In the genomic region with DNA sequence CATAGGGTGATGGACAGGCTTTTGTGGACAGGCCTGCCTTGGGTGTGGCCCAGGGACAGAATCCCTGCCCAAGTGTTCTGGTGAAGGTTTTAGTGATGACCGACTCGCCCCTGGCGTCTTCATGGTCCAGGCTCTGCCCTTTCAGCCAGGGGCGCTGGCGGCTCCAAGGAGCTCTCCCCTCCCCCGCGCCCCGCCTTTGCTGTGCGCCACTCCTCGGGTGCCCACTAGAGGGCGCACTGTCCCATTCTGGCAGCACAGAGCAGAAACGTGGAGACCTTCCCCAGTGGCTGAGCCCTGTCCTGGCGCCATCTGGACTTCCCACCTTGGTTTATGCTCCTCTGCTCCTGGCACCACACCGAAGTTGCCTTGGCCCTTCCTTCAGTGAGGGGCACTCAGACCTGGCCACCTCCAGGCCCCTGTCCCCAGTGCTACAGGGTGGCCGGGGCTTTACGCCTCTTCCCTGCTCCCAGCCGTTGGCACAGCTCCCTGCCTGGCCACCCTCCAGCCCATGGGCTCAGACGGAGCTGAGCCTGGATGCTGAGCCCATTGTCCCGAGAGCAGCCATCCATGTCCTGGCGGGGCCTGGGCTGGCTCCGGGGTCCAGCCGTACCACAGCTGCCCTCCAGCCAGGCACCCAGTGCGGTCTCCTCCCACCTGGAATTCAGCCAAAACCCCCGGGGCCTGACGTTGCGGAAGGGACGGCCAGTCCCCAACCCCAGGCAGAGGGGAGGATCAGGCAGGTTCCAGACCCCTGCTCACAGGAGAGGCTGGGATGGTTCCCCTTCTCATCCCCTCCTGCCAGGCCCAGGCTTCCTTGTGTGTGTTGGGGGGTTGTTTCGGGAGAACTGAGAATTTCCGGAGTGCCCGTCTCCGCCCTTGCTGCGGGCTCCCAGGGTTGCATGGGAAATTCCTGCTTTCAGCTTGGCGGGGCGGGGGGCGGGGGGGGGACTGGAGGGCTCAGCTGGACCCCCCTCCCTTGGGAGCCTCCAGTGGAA, we compare ENCODE assay signal across 8 cellular contexts. TPM values are rescaled to one million over a fixed set of nuclear protein-coding genes. Genes with fewer than 3 reads are reported as not detected.
DNase-seq lines count a peak whose midpoint lies in the region; ATAC-seq, FAIRE-seq and TF ChIP-seq lines count a peak whose summit lies in the region.

No MANE protein-coding gene starts in this region.

- FAIRE-seq in HTR-8/SVneo (lab: Jason Lieb, UNC), result peak; percentile 87

- H3K27me3 ChIP-seq in BE2C, result no peaks in the 10 kb centered on the region
- peaks cover 87% of the 10 kb centered on the region for H3K27me3 ChIP-seq in endodermal cell (ENCODE audit: control insufficient read depth, insufficient read depth, low read length, poor library complexity, severe bottlenecking)

- H3K4me1 ChIP-seq in BE2C, result peaks cover 55% of the 10 kb centered on the region
- peaks cover 3% of the 10 kb centered on the region for H3K4me1 ChIP-seq in endodermal cell (ENCODE audit: control insufficient read depth, insufficient read depth, low read length)

- H3K4me1 Mint-ChIP-seq in endodermal cell (peaks cover 8% of the 10 kb centered on the region), mesothelial cell of epicardium (peaks cover 45% of the 10 kb centered on the region)

- H3K27me3 Mint-ChIP-seq in endodermal cell (ENCODE audit: insufficient read depth) (peaks cover 84% of the 10 kb centered on the region), mesothelial cell of epicardium (ENCODE audit: low read depth) (peaks cover 53% of the 10 kb centered on the region)

- WGBS in endodermal cell (ENCODE audit: insufficient coverage in 1 of 2, insufficient read length in 1 of 2), 2 experiments, result 23 to 24% methylated on average over 20 to 31 of the region's 35 CpGs

- peak overlapping the region; percentile 45 for H3K4me3 ChIP-seq in BE2C (ENCODE audit: low read depth, low read length)
- H3K4me3 ChIP-seq in endodermal cell (ENCODE audit: low read length), result no peak overlapping the region

- H3K9me3 ChIP-seq in BE2C (no peaks in the 10 kb centered on the region), endodermal cell (ENCODE audit: control insufficient read depth, low read length) (no peaks in the 10 kb centered on the region)

- H3K36me3 Mint-ChIP-seq in endodermal cell (ENCODE audit: low read depth) (no peaks in the 10 kb centered on the region), mesothelial cell of epicardium (no peaks in the 10 kb centered on the region)

- TF ChIP-seq CTCF in BE2C (IDR thresholded peaks at IDR 0.05; ENCODE audit: low read depth, low read length) (peak; percentile 92), endodermal cell (conservative IDR thresholded peaks at IDR 0.05) (peak; percentile 99), mesothelial cell of epicardium (IDR thresholded peaks at IDR 0.05; ENCODE audit: unreplicated experiment) (peak; percentile 97)

- H3K4me3 Mint-ChIP-seq in endodermal cell (peak overlapping the region; percentile 10), mesothelial cell of epicardium (peak overlapping the region; percentile 63)

- DNase-seq in BE2C (peak; percentile 99), HTR-8/SVneo (ENCODE audit: insufficient read length, low spot score) (peak; percentile 92), NOMO-1 treated with DMSO at 0.1 percent for 48 hours (lab: John Stamatoyannopoulos, UW; ENCODE audit: unreplicated experiment) (peak; percentile 83), endodermal cell (peak; percentile 98), mesothelial cell of epicardium (ENCODE audit: low spot score in 2 of 2, unreplicated experiment in 2 of 2) (peak; percentile 80 to 96)
- DNase-seq in activated CD8-positive, alpha-beta memory T cell treated with anti-CD3 and anti-CD28 coated beads, Interleukin-2, amount 50 U/mL, for 24 hours (ENCODE audit: extremely low read depth), result peak; percentile 67
- DNase-seq in stimulated activated CD8-positive, alpha-beta memory T cell treated with anti-CD3 and anti-CD28 coated beads, Interleukin-2, amount 100 ng/mL, for 1 hour (ENCODE audit: low read depth in 2 of 2), result peak; percentile 81 to 84

- H3K36me3 ChIP-seq in BE2C (peaks cover 7% of the 10 kb centered on the region), endodermal cell (ENCODE audit: control insufficient read depth, insufficient read depth, low read length) (no peaks in the 10 kb centered on the region)

- no peak overlapping the region for H3K9ac ChIP-seq in endodermal cell (ENCODE audit: extremely low read depth, low read length, poor library complexity, severe bottlenecking)

- ATAC-seq in GM19395 (IDR thresholded peaks at IDR 0.05; ENCODE audit: unreplicated experiment), result peak; percentile 55

- peak overlapping the region; percentile 85 for H3K27ac ChIP-seq in endodermal cell (ENCODE audit: low read depth, low read length)

- H3K27ac Mint-ChIP-seq in endodermal cell (no peak overlapping the region), mesothelial cell of epicardium (peak overlapping the region; percentile 99)

- H3K9me3 Mint-ChIP-seq in endodermal cell, result peaks cover 2% of the 10 kb centered on the region
- H3K9me3 Mint-ChIP-seq in mesothelial cell of epicardium, result no peaks in the 10 kb centered on the region

RNA-seq across cellular contexts. Expression of gene CRIP1, which starts 5.6 kb away (rescaled TPM):
- polyA plus RNA-seq in BE2C (2012; ENCODE audit: insufficient read depth, insufficient read length, low read depth), result 451 TPM
- total RNA-seq in endodermal cell (10 to 100 TPM in 1 of 2 donors, 1 to 10 TPM in 1; 7.0 to 47.1 TPM), mesothelial cell of epicardium (17.1 to 28.2 TPM (median 26.6 TPM) in 3 replicates)
- 29.7 TPM for polyA plus RNA-seq in endodermal cell (2013, experiment 1 of 2)
- 32.3 TPM for polyA plus RNA-seq in endodermal cell (2013, experiment 2 of 2)

RNA-seq across cellular contexts. Expression of gene CRIP2, which starts 6.5 kb away (rescaled TPM):
- 2,068 TPM for polyA plus RNA-seq in BE2C (2012; ENCODE audit: insufficient read depth, insufficient read length, low read depth)
- total RNA-seq in endodermal cell (1 to 10 TPM; 3.9 to 5.3 TPM), mesothelial cell of epicardium (19.2 to 20.9 TPM (median 19.4 TPM) in 3 replicates)
- polyA plus RNA-seq in endodermal cell (2013, experiment 1 of 2), result 96.3 TPM
- 93.1 TPM for polyA plus RNA-seq in endodermal cell (2013, experiment 2 of 2)

RNA-seq across cellular contexts. Expression of gene TEDC1, which starts 9.9 kb away (rescaled TPM):
- polyA plus RNA-seq in BE2C (2012; ENCODE audit: insufficient read depth, insufficient read length, low read depth), result 40.9 TPM
- 10 to 100 TPM in 1 of 2 donors, 1 to 10 TPM in 1; 9.1 to 23.8 TPM for total RNA-seq in endodermal cell
- polyA plus RNA-seq in endodermal cell (2013, experiment 1 of 2), result 21.3 TPM
- polyA plus RNA-seq in endodermal cell (2013, experiment 2 of 2), result 19.0 TPM
- total RNA-seq in mesothelial cell of epicardium, result 13.4 to 14.9 TPM (median 13.6 TPM) in 3 replicates

RNA-seq across cellular contexts. Expression of gene TMEM121, which starts 45.3 kb away (rescaled TPM):
- polyA plus RNA-seq in BE2C (2012; ENCODE audit: insufficient read depth, insufficient read length, low read depth), result 11.3 TPM
- total RNA-seq in endodermal cell, result 1 to 10 TPM in 1 of 2 donors, under 1 TPM in 1; 0.29 to 1.5 TPM
- polyA plus RNA-seq in endodermal cell (2013, experiment 1 of 2), result 5.8 TPM
- 6.1 TPM for polyA plus RNA-seq in endodermal cell (2013, experiment 2 of 2)
- total RNA-seq in mesothelial cell of epicardium, result 4.3 to 6.0 TPM (median 5.6 TPM) in 3 replicates
